Comparison of ENCODE assay signal across 7 cellular contexts in the genomic region with DNA sequence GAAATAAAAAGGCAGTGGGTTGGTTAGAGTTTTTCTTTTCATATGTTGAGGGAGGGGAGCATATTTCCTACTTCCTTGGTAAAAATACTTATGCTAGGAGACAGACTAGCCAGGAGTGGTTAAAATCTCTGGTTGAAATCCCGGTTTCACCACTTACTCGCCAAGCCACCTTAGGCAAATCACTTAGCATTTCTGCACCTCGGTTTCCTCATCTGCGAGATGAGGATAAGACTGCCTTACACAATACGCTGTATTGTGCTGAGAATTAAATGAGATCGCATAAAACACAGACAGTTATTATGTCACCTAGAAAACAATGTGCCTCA. TPM values are rescaled to one million over a fixed set of nuclear protein-coding genes. Genes with fewer than 3 reads are reported as not detected.
DNase-seq lines count a peak whose midpoint lies in the region; ATAC-seq, FAIRE-seq and TF ChIP-seq lines count a peak whose summit lies in the region.

No MANE protein-coding gene starts in this region.

- H3K4me3 ChIP-seq in HCT116 (replicated peaks in 1 of 2; ENCODE audit: low read depth in 1 of 2, low read length in 2 of 2) (peak overlapping the region; percentile 63 to 75), iPS-18a (ENCODE audit: low read length) (peak overlapping the region; percentile 43)

- CTCF ChIA-PET in HCT116 (lab: Charles Lee): interaction anchor here (2.6 kb wide), 1 partner anchor 42 kb away, joined by 20 read pairs; no protein-coding TSS in a partner anchor

- peaks cover 32% of the 10 kb centered on the region for H3K36me3 Mint-ChIP-seq in activated T-helper 2 cell treated with anti-CD3 and anti-CD28 coated beads, Interferon-gamma antibody, Interleukin-2, Interleukin-4, amounts not matched to agents 10 μg/mL and 5 μg/mL and 100 μg/mL, durations not matched to agents 14 hours and 24 hours and 36 hours (ENCODE audit: low read depth)
- H3K36me3 Mint-ChIP-seq in stimulated activated memory B cell treated with anti-CD40 and anti-IgM and Interleukin-4, amounts not matched to agents 10 μg/mL and 1 μg/mL and 100 μg/mL, for 72 hours: no peaks in the 10 kb centered on the region

- peak overlapping the region; percentile 96 for H3K4me2 ChIP-seq in HCT116 (ENCODE audit: low read length)

- POLR2A ChIA-PET in HCT116 (lab: Charles Lee): interaction anchor here (1.4 kb wide), 1 partner anchor 12 kb away, joined by 3 read pairs; no protein-coding TSS in a partner anchor

- no peaks in the 10 kb centered on the region for H3K27me3 Mint-ChIP-seq in activated T-helper 2 cell treated with anti-CD3 and anti-CD28 coated beads, Interferon-gamma antibody, Interleukin-2, Interleukin-4, amounts not matched to agents 10 μg/mL and 5 μg/mL and 100 μg/mL, durations not matched to agents 14 hours and 24 hours and 36 hours (ENCODE audit: low read depth)
- H3K27me3 Mint-ChIP-seq in stimulated activated memory B cell treated with anti-CD40 and anti-IgM and Interleukin-4, amounts not matched to agents 10 μg/mL and 1 μg/mL and 100 μg/mL, for 72 hours: peaks cover 11% of the 10 kb centered on the region

- H4K20me1 ChIP-seq in HCT116 (ENCODE audit: insufficient read depth): no peaks in the 10 kb centered on the region; the same call in 1 of the 2 replicates

- TF ChIP-seq POLR2A in HCT116 (IDR thresholded peaks at IDR 0.05; ENCODE audit: borderline replicate concordance, extremely low read depth, insufficient read depth, insufficient read length): no peak

- H3K4me1 ChIP-seq in HCT116 (ENCODE audit: control insufficient read depth in 1 of 2, insufficient read depth in 2 of 2, low read length in 2 of 2) (peaks cover 3 to 23% of the 10 kb centered on the region in 2 experiments; a peak in 3 of 4 replicates), iPS-18a (ENCODE audit: control insufficient read depth, low read depth, low read length) (peaks cover 5% of the 10 kb centered on the region)

- no peaks in the 10 kb centered on the region for H3K9me3 Mint-ChIP-seq in activated T-helper 2 cell treated with anti-CD3 and anti-CD28 coated beads, Interferon-gamma antibody, Interleukin-2, Interleukin-4, amounts not matched to agents 10 μg/mL and 5 μg/mL and 100 μg/mL, durations not matched to agents 14 hours and 24 hours and 36 hours
- no peaks in the 10 kb centered on the region for H3K9me3 Mint-ChIP-seq in stimulated activated memory B cell treated with anti-CD40 and anti-IgM and Interleukin-4, amounts not matched to agents 10 μg/mL and 1 μg/mL and 100 μg/mL, for 72 hours

- H3K27me3 ChIP-seq in HCT116 (ENCODE audit: insufficient read depth, low read length): no peaks in the 10 kb centered on the region
- H3K27me3 ChIP-seq in iPS-18a (ENCODE audit: control insufficient read depth, insufficient read depth, low read length): peaks cover 43% of the 10 kb centered on the region

- peak overlapping the region; percentile 26 for H3K27ac Mint-ChIP-seq in activated T-helper 2 cell treated with anti-CD3 and anti-CD28 coated beads, Interferon-gamma antibody, Interleukin-2, Interleukin-4, amounts not matched to agents 10 μg/mL and 5 μg/mL and 100 μg/mL, durations not matched to agents 14 hours and 24 hours and 36 hours
- H3K27ac Mint-ChIP-seq in stimulated activated memory B cell treated with anti-CD40 and anti-IgM and Interleukin-4, amounts not matched to agents 10 μg/mL and 1 μg/mL and 100 μg/mL, for 72 hours: peak overlapping the region; percentile 60

- intact Hi-C loops in HCT116 (cut with micrococcal nuclease): loop anchor here (5.0 kb wide), 1 partner anchor 43 kb away; no protein-coding TSS in a partner anchor
- intact Hi-C loops in activated T-helper 2 cell treated with anti-CD3 and anti-CD28 coated beads, Interferon-gamma antibody, Interleukin-2, Interleukin-4, amounts not matched to agents 10 μg/mL and 5 μg/mL and 100 μg/mL, durations not matched to agents 14 hours and 24 hours and 36 hours (cut with micrococcal nuclease): loop anchor here (5.0 kb wide), 2 partner anchors 47 to 297 kb away; a partner anchor contains a TSS

- H3K36me3 ChIP-seq in HCT116 (ENCODE audit: control insufficient read depth in 1 of 2, insufficient read depth in 2 of 2, low read length in 2 of 2) (peaks cover 0 to 10% of the 10 kb centered on the region in 2 experiments; a peak in 1 of 4 replicates), iPS-18a (ENCODE audit: control insufficient read depth, low read depth, low read length) (no peaks in the 10 kb centered on the region)

- RAD21 ChIA-PET in HCT116 (lab: Charles Lee; ENCODE audit: low non-redundant PET in 1 of 2, low total read pairs in 2 of 2, uncharacterized antibody in 2 of 2, unreplicated experiment in 2 of 2): no interaction called here

- no peak for TF ChIP-seq CTCF in HCT116 (IDR thresholded peaks at IDR 0.05 in 2 of 3, conservative IDR thresholded peaks at IDR 0.05 in 1 of 3; ENCODE audit: borderline replicate concordance in 1 of 3, insufficient read depth in 1 of 3, low read depth in 2 of 3, low read length in 2 of 3)
- no peak for TF ChIP-seq CTCF in omental fat pad (IDR thresholded peaks at IDR 0.05)

- FAIRE-seq in frontal cortex (lab: Jason Lieb, UNC): no peak

- H3K9me3 ChIP-seq in HCT116 (ENCODE audit: control insufficient read depth in 1 of 2, insufficient read depth in 1 of 2, low read depth in 1 of 2, low read length in 2 of 2) (no peaks in the 10 kb centered on the region), iPS-18a (ENCODE audit: control insufficient read depth, low read depth, low read length) (no peaks in the 10 kb centered on the region)

- TF ChIP-seq RAD21 in HCT116 (IDR thresholded peaks at IDR 0.05; ENCODE audit: low read depth): no peak

- no peaks in the 10 kb centered on the region for H3K9me2 ChIP-seq in HCT116 (ENCODE audit: insufficient read depth)

- BruUV-seq in HCT116 (replicated peaks; lab: Mats Ljungman, UMichigan): TSS peak; percentile 47

- peak overlapping the region; percentile 68 for H3K9ac ChIP-seq in HCT116 (ENCODE audit: low read length)
- no peak overlapping the region for H3K9ac ChIP-seq in iPS-18a (ENCODE audit: low read length)

- H3K4me3 Mint-ChIP-seq in activated T-helper 2 cell treated with anti-CD3 and anti-CD28 coated beads, Interferon-gamma antibody, Interleukin-2, Interleukin-4, amounts not matched to agents 10 μg/mL and 5 μg/mL and 100 μg/mL, durations not matched to agents 14 hours and 24 hours and 36 hours (ENCODE audit: low read depth): peak overlapping the region; percentile 86
- peak overlapping the region; percentile 80 for H3K4me3 Mint-ChIP-seq in stimulated activated memory B cell treated with anti-CD40 and anti-IgM and Interleukin-4, amounts not matched to agents 10 μg/mL and 1 μg/mL and 100 μg/mL, for 72 hours

- H3K27ac ChIP-seq in HCT116 (ENCODE audit: low read depth, low read length): peak overlapping the region; percentile 70; the same call in 1 of the 2 replicates
- no peak overlapping the region for H3K27ac ChIP-seq in iPS-18a (ENCODE audit: low read length)

- peaks cover 64% of the 10 kb centered on the region for H3K4me1 Mint-ChIP-seq in activated T-helper 2 cell treated with anti-CD3 and anti-CD28 coated beads, Interferon-gamma antibody, Interleukin-2, Interleukin-4, amounts not matched to agents 10 μg/mL and 5 μg/mL and 100 μg/mL, durations not matched to agents 14 hours and 24 hours and 36 hours (ENCODE audit: low read depth)
- peaks cover 73% of the 10 kb centered on the region for H3K4me1 Mint-ChIP-seq in stimulated activated memory B cell treated with anti-CD40 and anti-IgM and Interleukin-4, amounts not matched to agents 10 μg/mL and 1 μg/mL and 100 μg/mL, for 72 hours

- ATAC-seq in HCT116 (no peak), omental fat pad (ENCODE audit: low FRiP score) (no peak)
- ATAC-seq in stimulated activated memory B cell treated with anti-CD40 and anti-IgM and Interleukin-4, amounts not matched to agents 10 μg/mL and 1 μg/mL and 100 μg/mL, for 72 hours: no peak

- peaks cover 56% of the 10 kb centered on the region for H3K79me2 ChIP-seq in HCT116 (ENCODE audit: insufficient read depth, low read length)

- no peak overlapping the region for H2AFZ ChIP-seq in HCT116 (ENCODE audit: low read depth, low read length, poor library complexity, severe bottlenecking)

- DNase-seq in HCT116 (ENCODE audit: low read depth, low spot score) (no peak), T1000 (lab: John Stamatoyannopoulos, UW) (no peak), omental fat pad (ENCODE audit: low spot score) (no peak), frontal cortex (ENCODE audit: low spot score in 2 of 2) (no peak)
- DNase-seq in activated T-helper 2 cell treated with anti-CD3 and anti-CD28 coated beads, Interferon-gamma antibody, Interleukin-2, Interleukin-4, amounts not matched to agents 10 μg/mL and 5 μg/mL and 100 μg/mL, durations not matched to agents 14 hours and 24 hours and 36 hours (ENCODE audit: low spot score): no peak

TF ChIP-seq in HCT116, 20 proteins besides CTCF, POLR2A, EP300 and RAD21:
- no peak for TF ChIP-seq YY1 (IDR thresholded peaks at IDR 0.05; ENCODE audit: extremely low read depth, insufficient replicate concordance, low read depth, low read length)
TF ChIP-seq in HCT116: peak in this region for 0.

RNA-seq across cellular contexts. Expression of a gene that starts 1.4 kb away (rescaled TPM):
- total RNA-seq in HCT116 (2021; ENCODE audit: unreplicated experiment): 15.6 TPM
- polyA plus RNA-seq in HCT116 (2012): 11.7 and 15.6 TPM in 2 replicates
- 48.5 and 49.4 TPM in 2 replicates for total RNA-seq in activated T-helper 2 cell treated with anti-CD3 and anti-CD28 coated beads, Interferon-gamma antibody, Interleukin-2, Interleukin-4, amounts not matched to agents 10 μg/mL and 5 μg/mL and 100 μg/mL, durations not matched to agents 14 hours and 24 hours and 36 hours
- total RNA-seq in omental fat pad: 10 to 100 TPM in 1 of 4 donors, 1 to 10 TPM in 3; 2.3 to 12.9 (median 7.7) TPM
- 7.7 TPM for total RNA-seq in frontal cortex

RNA-seq across cellular contexts. Expression of a gene that starts 52.7 kb away (rescaled TPM):
- total RNA-seq in HCT116 (2021; ENCODE audit: unreplicated experiment): 12.6 TPM
- polyA plus RNA-seq in HCT116 (2012): 9.0 and 11.3 TPM in 2 replicates
- 4.4 and 5.0 TPM in 2 replicates for total RNA-seq in activated T-helper 2 cell treated with anti-CD3 and anti-CD28 coated beads, Interferon-gamma antibody, Interleukin-2, Interleukin-4, amounts not matched to agents 10 μg/mL and 5 μg/mL and 100 μg/mL, durations not matched to agents 14 hours and 24 hours and 36 hours
- 10 to 100 TPM; 22.2 to 96.8 (median 67.3) TPM for total RNA-seq in omental fat pad
- total RNA-seq in frontal cortex: 4.5 TPM
